ENCODE assay signal across 29 cellular contexts in genomic region chr17:65727832-65728231, GRCh38.
"Had no signal": no experiment of that assay in that cellular context is flagged by ENCODE, and none has a peak within 500 bp of the region (broad histone marks: within the 10 kb centered on the region; RNA-seq: fewer than 3 reads in every experiment).

No MANE protein-coding gene starts in this region.

- ATAC-seq: left cardiac atrium; left lung; lower lobe of right lung; natural killer cell; pancreas; right cardiac atrium; stimulated activated memory B cell treated with anti-CD40 and anti-IgM and Interleukin-4, amounts not matched to agents 10 μg/mL and 1 μg/mL and 100 μg/mL, for 72 hours; stimulated activated naive CD8-positive, alpha-beta T cell treated with anti-CD3 and anti-CD28 coated beads, Interleukin-15, amount 100 ng/mL, for 72 hours; upper lobe of right lung had no signal

- H3K4me1 ChIP-seq: left lung, spleen, testis, upper lobe of right lung had no signal

- H3K4me3 ChIP-seq: left lung, lower lobe of right lung, pancreas, prostate gland, sigmoid colon, spleen, testis, thyroid gland, transverse colon, upper lobe of right lung, uterus had no signal

- H3K27me3 ChIP-seq: left lung, pancreas, sigmoid colon, spleen, testis, thyroid gland, transverse colon, upper lobe of right lung, uterus had no signal

- H3K9me3 ChIP-seq: left lung, lower lobe of right lung, pancreas, prostate gland, spleen, testis, thyroid gland, transverse colon, upper lobe of right lung had no signal

- H3K36me3 ChIP-seq: left lung, lower lobe of right lung, pancreas, prostate gland, sigmoid colon, spleen, thyroid gland, transverse colon, upper lobe of right lung, uterus had no signal

- H3K27ac ChIP-seq: left lung, lower lobe of right lung, pancreas, prostate gland, spleen, testis, thyroid gland, transverse colon, upper lobe of right lung had no signal

- DNase-seq: hippocampal formation; kidney glomerular epithelial cell; left cardiac atrium; left lung; lower lobe of right lung; mammary epithelial cell; mesenchymal stem cell; naive B cell; natural killer cell; pancreas; posterior cingulate gyrus; retina; right cardiac atrium; sigmoid colon; small intestine; spleen; stimulated activated CD4-positive, alpha-beta T cell treated with anti-CD3 and anti-CD28 coated beads, Interleukin-1b, Interleukin-23, amount 100 ng/mL, for 48 hours; stimulated activated CD4-positive, alpha-beta T cell treated with anti-CD3 and anti-CD28 coated beads, Interleukin-2, amount 100 ng/mL, for 48 hours; stimulated activated CD4-positive, alpha-beta T cell treated with anti-CD3 and anti-CD28 coated beads, Interleukin-4, amount 100 ng/mL, for 4 hours; stimulated activated CD8-positive, alpha-beta memory T cell treated with anti-CD3 and anti-CD28 coated beads, Interleukin-4, amount 100 ng/mL, for 48 hours; stimulated activated naive CD4-positive, alpha-beta T cell treated with Interleukin-2 at 50 U/mL for 16 hours; stimulated activated naive CD8-positive, alpha-beta T cell treated with anti-CD3 and anti-CD28 coated beads, Interleukin-15, amount 100 ng/mL, for 72 hours; testis; thyroid gland; transverse colon; upper lobe of right lung; uterus had no signal

- FAIRE-seq: pancreas, small intestine had no signal
